Comparison of ENCODE assay signal across 26 cellular contexts in genomic region chr12:109577311-109577710, GRCh38. TPM values are rescaled to one million over a fixed set of nuclear protein-coding genes. Genes with fewer than 3 reads are reported as not detected.
DNase-seq lines count a peak whose midpoint lies in the region; ATAC-seq and TF ChIP-seq lines count a peak whose summit lies in the region.
"Had no signal": no experiment of that assay in that cellular context is flagged by ENCODE, and none has a peak within 500 bp of the region (broad histone marks: within the 10 kb centered on the region; RNA-seq: fewer than 3 reads in every experiment).

No MANE protein-coding gene starts in this region.

- peaks cover 21% of the 10 kb centered on the region for H3K4me1 Mint-ChIP-seq in T-helper 1 cell treated with Interleukin-12 subunit alpha and Interleukin-12 subunit beta and Interleukin-4 antibody, amounts not matched to agents 30 μg/mL and 1 μg/mL, for 36 hours (ENCODE audit: low read depth)
- peaks cover 43% of the 10 kb centered on the region for H3K4me1 Mint-ChIP-seq in neural crest cell

- H3K4me3 Mint-ChIP-seq in T-helper 1 cell treated with Interleukin-12 subunit alpha and Interleukin-12 subunit beta and Interleukin-4 antibody, amounts not matched to agents 30 μg/mL and 1 μg/mL, for 36 hours, result no peak overlapping the region
- peak overlapping the region; percentile 34 for H3K4me3 Mint-ChIP-seq in neural crest cell
- H3K4me3 Mint-ChIP-seq: CD14-positive monocyte; CD4-positive, alpha-beta memory T cell; CD8-positive, alpha-beta memory T cell had no signal

- no peaks in the 10 kb centered on the region for H3K27me3 Mint-ChIP-seq in T-helper 1 cell treated with Interleukin-12 subunit alpha and Interleukin-12 subunit beta and Interleukin-4 antibody, amounts not matched to agents 30 μg/mL and 1 μg/mL, for 36 hours (ENCODE audit: low read depth)
- H3K27me3 Mint-ChIP-seq in neural crest cell (ENCODE audit: low read depth), result no peaks in the 10 kb centered on the region
- H3K27me3 Mint-ChIP-seq: CD4-positive, alpha-beta memory T cell; CD4-positive, CD25-positive, alpha-beta regulatory T cell had no signal

- DNase-seq in T-helper 1 cell (no peak), RWPE1 (ENCODE audit: low spot score) (no peak), neural crest cell (ENCODE audit: low read depth, low spot score) (no peak), erythroblast (lab: John Stamatoyannopoulos, UW) (no peak)
- no peak for DNase-seq in activated CD4-positive, alpha-beta T cell treated with anti-CD3 and anti-CD28 coated beads, Interleukin-2, amount 50 U/mL, for 1 hour
- DNase-seq: 8988T; ACHN; BE2C; C1 segment of cervical spinal cord; CD4-positive, alpha-beta memory T cell; CD4-positive, CD25-positive, alpha-beta regulatory T cell; CD8-positive, alpha-beta memory T cell; COR-L47; DMS 273 treated with DMSO at 0.1 percent for 48 hours; DMS153; DMS53; DMS79; DND-41; EL; GDM1 had no signal

- peak overlapping the region; percentile 20 for H3K27ac Mint-ChIP-seq in T-helper 1 cell treated with Interleukin-12 subunit alpha and Interleukin-12 subunit beta and Interleukin-4 antibody, amounts not matched to agents 30 μg/mL and 1 μg/mL, for 36 hours
- no peak overlapping the region for H3K27ac Mint-ChIP-seq in neural crest cell (ENCODE audit: unreplicated experiment)
- H3K27ac Mint-ChIP-seq: CD4-positive, CD25-positive, alpha-beta regulatory T cell; CD8-positive, alpha-beta memory T cell had no signal

- H3K27ac ChIP-seq in 22Rv1, result 0 out of 2 replicates have a peak overlapping the region, but pooled peaks have one; percentile 6
- peak overlapping the region; percentile 40 for H3K27ac ChIP-seq in RWPE1
- H3K27ac ChIP-seq: BLaER1 had no signal

- TF ChIP-seq CTCF in 22Rv1 (IDR thresholded peaks at IDR 0.05) (no peak), RWPE1 (conservative IDR thresholded peaks at IDR 0.05; ENCODE audit: low read depth) (no peak), neural crest cell (conservative IDR thresholded peaks at IDR 0.05) (no peak)

- POLR2A ChIA-PET in RWPE1 (lab: Yijun Ruan, JAX; ENCODE audit: low non-redundant PET), result no interaction called here

- ATAC-seq in GM18519 (IDR thresholded peaks at IDR 0.05; ENCODE audit: low FRiP score, unreplicated experiment), result no peak
- ATAC-seq: GM12878 had no signal

- H3K36me3 Mint-ChIP-seq in T-helper 1 cell treated with Interleukin-12 subunit alpha and Interleukin-12 subunit beta and Interleukin-4 antibody, amounts not matched to agents 30 μg/mL and 1 μg/mL, for 36 hours (ENCODE audit: low read depth), result peaks cover 24% of the 10 kb centered on the region
- peaks cover 9% of the 10 kb centered on the region for H3K36me3 Mint-ChIP-seq in neural crest cell (ENCODE audit: low read depth)

- CTCF ChIA-PET in RWPE1 (lab: Yijun Ruan, JAX), result no interaction called here

- TF ChIP-seq POLR2A in erythroblast (IDR thresholded peaks at IDR 0.05; ENCODE audit: low read length), result no peak

- H3K9me3 Mint-ChIP-seq in T-helper 1 cell treated with Interleukin-12 subunit alpha and Interleukin-12 subunit beta and Interleukin-4 antibody, amounts not matched to agents 30 μg/mL and 1 μg/mL, for 36 hours, result no peaks in the 10 kb centered on the region
- no peaks in the 10 kb centered on the region for H3K9me3 Mint-ChIP-seq in neural crest cell
- H3K9me3 Mint-ChIP-seq: CD14-positive monocyte; CD4-positive, CD25-positive, alpha-beta regulatory T cell; CD8-positive, alpha-beta memory T cell had no signal

RNA-seq across cellular contexts. Expression of gene MVK, which starts 3.7 kb away (rescaled TPM):
- 59.3 and 63.9 TPM in 2 replicates for total RNA-seq in neural crest cell

RNA-seq across cellular contexts. Expression of gene MMAB, which starts 4.0 kb away (rescaled TPM):
- 84.9 and 95.6 TPM in 2 replicates for total RNA-seq in neural crest cell
